In the genomic region with DNA sequence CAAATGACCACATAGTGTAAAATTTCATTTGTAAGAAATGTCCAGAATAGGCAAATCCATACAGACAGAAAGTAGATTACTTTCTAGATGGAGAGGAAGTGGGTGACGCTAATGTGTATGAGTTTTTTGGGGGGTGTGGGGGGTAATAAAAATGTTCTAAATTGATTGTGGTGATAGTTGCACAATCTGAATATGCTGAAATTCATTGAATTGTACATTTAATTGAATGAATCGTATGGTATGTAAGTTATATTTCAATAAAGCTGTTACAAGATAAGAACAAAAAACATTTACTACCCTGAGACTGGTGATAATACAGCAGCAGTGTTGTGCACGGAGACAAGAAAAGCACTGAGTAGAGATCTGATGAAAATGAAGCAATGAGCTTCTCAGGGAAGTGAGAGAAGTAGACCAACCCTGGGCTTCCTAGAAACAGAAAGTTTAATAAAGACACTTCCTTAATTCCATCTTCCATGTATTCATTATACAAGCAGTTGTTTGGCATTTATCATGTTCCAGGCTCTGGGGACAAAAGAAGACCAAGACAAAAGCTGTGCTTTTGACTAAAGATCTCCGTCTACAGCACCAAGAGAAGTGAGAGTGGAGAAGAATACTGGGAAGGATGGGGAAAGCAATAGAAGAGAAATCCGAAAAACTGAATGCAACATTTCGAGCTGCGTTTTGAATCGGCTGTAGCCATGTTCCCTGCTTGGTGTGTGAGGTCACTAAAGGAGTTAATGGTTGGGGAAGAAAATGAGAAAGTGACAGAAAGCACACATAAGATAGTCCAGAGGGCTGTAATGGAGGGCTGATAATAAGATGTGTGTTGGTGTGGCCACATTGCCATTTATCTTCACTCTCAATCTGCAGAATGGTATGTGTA, we compare ENCODE assay signal across 1 cellular context.
A peak's percentile ranks its signal among the peaks of the same experiment; 100 is the strongest.
TF ChIP-seq lines count a peak whose summit lies in the region.

No MANE protein-coding gene starts in this region.

TF ChIP-seq in K562, 482 proteins besides CTCF, POLR2A, EP300 and RAD21 (continued from another document and continues in another):
- TF ChIP-seq, protein P1, sequence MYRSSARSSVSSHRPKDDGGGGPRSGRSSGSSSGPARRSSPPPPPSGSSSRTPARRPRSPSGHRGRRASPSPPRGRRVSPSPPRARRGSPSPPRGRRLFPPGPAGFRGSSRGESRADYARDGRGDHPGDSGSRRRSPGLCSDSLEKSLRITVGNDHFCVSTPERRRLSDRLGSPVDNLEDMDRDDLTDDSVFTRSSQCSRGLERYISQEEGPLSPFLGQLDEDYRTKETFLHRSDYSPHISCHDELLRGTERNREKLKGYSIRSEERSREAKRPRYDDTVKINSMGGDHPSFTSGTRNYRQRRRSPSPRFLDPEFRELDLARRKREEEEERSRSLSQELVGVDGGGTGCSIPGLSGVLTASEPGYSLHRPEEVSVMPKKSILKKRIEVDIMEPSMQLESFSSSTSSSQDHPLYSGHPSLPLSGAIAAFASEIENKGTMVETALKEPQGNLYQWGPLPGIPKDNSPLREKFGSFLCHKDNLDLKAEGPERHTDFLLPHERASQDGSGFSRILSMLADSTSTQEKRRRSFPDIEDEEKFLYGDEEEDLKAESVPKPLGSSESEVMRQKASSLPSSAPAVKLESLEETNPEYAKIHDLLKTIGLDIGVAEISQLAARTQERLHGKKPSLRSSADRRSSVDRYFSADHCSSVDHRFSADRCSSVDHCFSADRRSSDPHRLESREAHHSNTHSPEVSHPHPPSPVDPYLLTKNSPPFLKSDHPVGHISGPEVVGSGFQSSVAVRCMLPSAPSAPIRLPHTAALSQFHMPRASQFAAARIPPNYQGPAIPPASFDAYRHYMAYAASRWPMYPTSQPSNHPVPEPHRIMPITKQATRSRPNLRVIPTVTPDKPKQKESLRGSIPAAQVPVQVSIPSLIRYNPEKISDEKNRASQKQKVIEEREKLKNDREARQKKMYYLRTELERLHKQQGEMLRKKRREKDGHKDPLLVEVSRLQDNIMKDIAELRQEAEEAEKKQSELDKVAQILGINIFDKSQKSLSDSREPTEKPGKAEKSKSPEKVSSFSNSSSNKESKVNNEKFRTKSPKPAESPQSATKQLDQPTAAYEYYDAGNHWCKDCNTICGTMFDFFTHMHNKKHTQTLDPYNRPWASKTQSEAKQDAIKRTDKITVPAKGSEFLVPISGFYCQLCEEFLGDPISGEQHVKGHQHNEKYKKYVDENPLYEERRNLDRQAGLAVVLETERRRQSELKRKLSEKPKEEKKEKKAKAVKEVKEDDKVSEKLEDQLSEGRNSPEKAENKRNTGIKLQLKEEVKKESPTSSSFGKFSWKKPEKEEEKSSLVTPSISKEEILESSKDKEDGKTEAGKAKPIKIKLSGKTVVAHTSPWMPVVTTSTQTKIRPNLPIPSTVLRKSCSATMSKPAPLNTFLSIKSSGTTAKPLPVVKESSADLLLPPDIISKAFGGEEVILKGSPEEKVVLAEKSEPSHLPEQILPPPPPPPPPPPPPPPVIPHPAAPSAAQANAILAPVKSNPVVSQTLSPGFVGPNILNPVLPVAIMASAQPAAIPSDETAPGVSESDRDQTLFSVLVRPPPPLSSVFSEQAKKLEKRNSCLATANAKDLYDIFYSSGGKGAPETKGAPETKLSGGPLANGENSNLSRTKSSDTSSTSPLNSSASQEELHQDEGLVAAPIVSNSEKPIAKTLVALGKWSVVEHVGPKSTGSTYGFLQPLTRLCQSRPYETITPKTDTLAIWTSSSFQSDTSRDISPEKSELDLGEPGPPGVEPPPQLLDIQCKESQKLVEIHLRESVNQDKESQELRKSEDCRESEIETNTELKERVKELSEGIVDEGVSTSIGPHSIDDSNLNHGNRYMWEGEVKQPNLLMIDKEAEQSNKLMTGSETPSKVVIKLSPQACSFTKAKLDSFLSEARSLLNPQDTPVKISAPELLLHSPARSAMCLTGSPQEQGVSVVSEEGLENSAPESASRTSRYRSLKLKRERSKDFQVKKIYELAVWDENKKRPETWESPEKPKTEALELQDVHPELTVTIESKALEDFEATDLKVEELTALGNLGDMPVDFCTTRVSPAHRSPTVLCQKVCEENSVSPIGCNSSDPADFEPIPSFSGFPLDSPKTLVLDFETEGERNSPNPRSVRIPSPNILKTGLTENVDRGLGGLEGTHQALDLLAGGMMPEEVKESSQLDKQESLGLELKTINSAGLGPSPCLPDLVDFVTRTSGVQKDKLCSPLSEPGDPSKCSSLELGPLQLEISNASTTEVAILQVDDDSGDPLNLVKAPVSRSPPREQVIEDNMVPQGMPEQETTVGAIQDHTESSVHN (IDR thresholded peaks at IDR 0.05; ENCODE audit: borderline replicate concordance in 1 of 2, low read depth in 1 of 2): 0 out of 4 replicates have a peak, but pooled peaks of 1 of the 2 experiments have one; percentile 1
- TF ChIP-seq STAT5A (IDR thresholded peaks at IDR 0.05; ENCODE audit: borderline replicate concordance, low read length) (peak; percentile 66; the same call in 1 of the 2 replicates), ETV1 (tag; conservative IDR thresholded peaks at IDR 0.05; ENCODE audit: low read depth) (0 out of 2 replicates have a peak, but pooled peaks have one; percentile 40), NCOA2 (IDR thresholded peaks at IDR 0.05; ENCODE audit: partially characterized antibody in 2 of 2) (peak in 1 of 2 experiments; percentile 17), CC2D1A (IDR thresholded peaks at IDR 0.05) (peak; percentile 14; the same call in 1 of the 2 replicates), WHSC1 (IDR thresholded peaks at IDR 0.05; ENCODE audit: low read length) (no peak), DPF2 (IDR thresholded peaks at IDR 0.05) (peak; percentile 96), POLR2AphosphoS5 (IDR thresholded peaks at IDR 0.05; ENCODE audit: control insufficient read depth, insufficient read depth, low read depth, low read length) (peak; percentile 77; the same call in 1 of the 2 replicates), MXI1 (IDR thresholded peaks at IDR 0.05; ENCODE audit: low read depth, low read length) (no peak), YY1 (IDR thresholded peaks at IDR 0.05; ENCODE audit: borderline replicate concordance in 1 of 3, control insufficient read depth in 1 of 3, extremely low read depth in 1 of 3, insufficient read depth in 3 of 3, insufficient read length in 1 of 3, insufficient replicate concordance in 2 of 3, low read depth in 1 of 3, low read length in 2 of 3) (peak in 1 of 3 experiments; percentile 66), ZKSCAN8 (CRISPR knock-in tag; IDR thresholded peaks at IDR 0.05) (peak; percentile 33; the same call in 1 of the 2 replicates), ZNF274 (IDR thresholded peaks at IDR 0.05; ENCODE audit: borderline replicate concordance, low read depth, low read length) (no peak), GATA2 (CRISPR knock-in tag; IDR thresholded peaks at IDR 0.05) (peak; percentile 58; the same call in 1 of the 2 replicates), MCM7 (IDR thresholded peaks at IDR 0.05) (no peak), SIN3B (IDR thresholded peaks at IDR 0.05; ENCODE audit: low read depth) (no peak), FOXK2 (conservative IDR thresholded peaks at IDR 0.05 in 1 of 2, IDR thresholded peaks at IDR 0.05 in 1 of 2; ENCODE audit: low read depth in 2 of 2) (peak in 1 of 2 experiments; percentile 90; a peak in 2 of 4 replicates), TCF3 (CRISPR knock-in tag; IDR thresholded peaks at IDR 0.05) (peak; percentile 78), RFX5 (IDR thresholded peaks at IDR 0.05; ENCODE audit: low read depth, low read length) (no peak), ZNF589 (CRISPR knock-in tag; IDR thresholded peaks at IDR 0.05; ENCODE audit: low read depth) (peak; percentile 64; the same call in 1 of the 2 replicates), ETV6 (IDR thresholded peaks at IDR 0.05; ENCODE audit: borderline replicate concordance in 1 of 2, low read depth in 2 of 2, low read length in 1 of 2) (no peak; a peak in 1 of 4 replicates), ETV6 (CRISPR knock-in tag; IDR thresholded peaks at IDR 0.05; ENCODE audit: borderline replicate concordance) (no peak), MTA1 (IDR thresholded peaks at IDR 0.05; ENCODE audit: borderline replicate concordance) (peak; percentile 53; the same call in 1 of the 2 replicates), TEAD4 (IDR thresholded peaks at IDR 0.05; ENCODE audit: low read length) (peak; percentile 97), TEAD4 (CRISPR knock-in tag; IDR thresholded peaks at IDR 0.05; ENCODE audit: borderline replicate concordance) (no peak), PML (IDR thresholded peaks at IDR 0.05; ENCODE audit: low read length) (peak; percentile 71), EP400 (IDR thresholded peaks at IDR 0.05) (peak; percentile 53; the same call in 1 of the 2 replicates)
- TF ChIP-seq, protein P2, sequence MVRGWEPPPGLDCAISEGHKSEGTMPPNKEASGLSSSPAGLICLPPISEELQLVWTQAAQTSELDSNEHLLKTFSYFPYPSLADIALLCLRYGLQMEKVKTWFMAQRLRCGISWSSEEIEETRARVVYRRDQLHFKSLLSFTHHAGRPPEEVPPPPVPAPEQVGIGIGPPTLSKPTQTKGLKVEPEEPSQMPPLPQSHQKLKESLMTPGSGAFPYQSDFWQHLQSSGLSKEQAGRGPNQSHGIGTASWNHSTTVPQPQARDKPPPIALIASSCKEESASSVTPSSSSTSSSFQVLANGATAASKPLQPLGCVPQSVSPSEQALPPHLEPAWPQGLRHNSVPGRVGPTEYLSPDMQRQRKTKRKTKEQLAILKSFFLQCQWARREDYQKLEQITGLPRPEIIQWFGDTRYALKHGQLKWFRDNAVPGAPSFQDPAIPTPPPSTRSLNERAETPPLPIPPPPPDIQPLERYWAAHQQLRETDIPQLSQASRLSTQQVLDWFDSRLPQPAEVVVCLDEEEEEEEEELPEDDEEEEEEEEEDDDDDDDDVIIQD (CRISPR knock-in tag; IDR thresholded peaks at IDR 0.05): no peak
- TF ChIP-seq, protein P3, sequence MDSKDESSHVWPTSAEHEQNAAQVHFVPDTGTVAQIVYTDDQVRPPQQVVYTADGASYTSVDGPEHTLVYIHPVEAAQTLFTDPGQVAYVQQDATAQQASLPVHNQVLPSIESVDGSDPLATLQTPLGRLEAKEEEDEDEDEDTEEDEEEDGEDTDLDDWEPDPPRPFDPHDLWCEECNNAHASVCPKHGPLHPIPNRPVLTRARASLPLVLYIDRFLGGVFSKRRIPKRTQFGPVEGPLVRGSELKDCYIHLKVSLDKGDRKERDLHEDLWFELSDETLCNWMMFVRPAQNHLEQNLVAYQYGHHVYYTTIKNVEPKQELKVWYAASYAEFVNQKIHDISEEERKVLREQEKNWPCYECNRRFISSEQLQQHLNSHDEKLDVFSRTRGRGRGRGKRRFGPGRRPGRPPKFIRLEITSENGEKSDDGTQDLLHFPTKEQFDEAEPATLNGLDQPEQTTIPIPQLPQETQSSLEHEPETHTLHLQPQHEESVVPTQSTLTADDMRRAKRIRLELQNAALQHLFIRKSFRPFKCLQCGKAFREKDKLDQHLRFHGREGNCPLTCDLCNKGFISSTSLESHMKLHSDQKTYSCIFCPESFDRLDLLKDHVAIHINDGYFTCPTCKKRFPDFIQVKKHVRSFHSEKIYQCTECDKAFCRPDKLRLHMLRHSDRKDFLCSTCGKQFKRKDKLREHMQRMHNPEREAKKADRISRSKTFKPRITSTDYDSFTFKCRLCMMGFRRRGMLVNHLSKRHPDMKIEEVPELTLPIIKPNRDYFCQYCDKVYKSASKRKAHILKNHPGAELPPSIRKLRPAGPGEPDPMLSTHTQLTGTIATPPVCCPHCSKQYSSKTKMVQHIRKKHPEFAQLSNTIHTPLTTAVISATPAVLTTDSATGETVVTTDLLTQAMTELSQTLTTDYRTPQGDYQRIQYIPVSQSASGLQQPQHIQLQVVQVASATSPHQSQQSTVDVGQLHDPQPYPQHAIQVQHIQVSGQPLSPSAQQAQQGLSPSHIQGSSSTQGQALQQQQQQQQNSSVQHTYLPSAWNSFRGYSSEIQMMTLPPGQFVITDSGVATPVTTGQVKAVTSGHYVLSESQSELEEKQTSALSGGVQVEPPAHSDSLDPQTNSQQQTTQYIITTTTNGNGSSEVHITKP (IDR thresholded peaks at IDR 0.05; ENCODE audit: partially characterized antibody): peak; percentile 98
- TF ChIP-seq, protein P4, sequence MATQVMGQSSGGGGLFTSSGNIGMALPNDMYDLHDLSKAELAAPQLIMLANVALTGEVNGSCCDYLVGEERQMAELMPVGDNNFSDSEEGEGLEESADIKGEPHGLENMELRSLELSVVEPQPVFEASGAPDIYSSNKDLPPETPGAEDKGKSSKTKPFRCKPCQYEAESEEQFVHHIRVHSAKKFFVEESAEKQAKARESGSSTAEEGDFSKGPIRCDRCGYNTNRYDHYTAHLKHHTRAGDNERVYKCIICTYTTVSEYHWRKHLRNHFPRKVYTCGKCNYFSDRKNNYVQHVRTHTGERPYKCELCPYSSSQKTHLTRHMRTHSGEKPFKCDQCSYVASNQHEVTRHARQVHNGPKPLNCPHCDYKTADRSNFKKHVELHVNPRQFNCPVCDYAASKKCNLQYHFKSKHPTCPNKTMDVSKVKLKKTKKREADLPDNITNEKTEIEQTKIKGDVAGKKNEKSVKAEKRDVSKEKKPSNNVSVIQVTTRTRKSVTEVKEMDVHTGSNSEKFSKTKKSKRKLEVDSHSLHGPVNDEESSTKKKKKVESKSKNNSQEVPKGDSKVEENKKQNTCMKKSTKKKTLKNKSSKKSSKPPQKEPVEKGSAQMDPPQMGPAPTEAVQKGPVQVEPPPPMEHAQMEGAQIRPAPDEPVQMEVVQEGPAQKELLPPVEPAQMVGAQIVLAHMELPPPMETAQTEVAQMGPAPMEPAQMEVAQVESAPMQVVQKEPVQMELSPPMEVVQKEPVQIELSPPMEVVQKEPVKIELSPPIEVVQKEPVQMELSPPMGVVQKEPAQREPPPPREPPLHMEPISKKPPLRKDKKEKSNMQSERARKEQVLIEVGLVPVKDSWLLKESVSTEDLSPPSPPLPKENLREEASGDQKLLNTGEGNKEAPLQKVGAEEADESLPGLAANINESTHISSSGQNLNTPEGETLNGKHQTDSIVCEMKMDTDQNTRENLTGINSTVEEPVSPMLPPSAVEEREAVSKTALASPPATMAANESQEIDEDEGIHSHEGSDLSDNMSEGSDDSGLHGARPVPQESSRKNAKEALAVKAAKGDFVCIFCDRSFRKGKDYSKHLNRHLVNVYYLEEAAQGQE (CRISPR knock-in tag; IDR thresholded peaks at IDR 0.05; ENCODE audit: low read depth): no peak
- TF ChIP-seq, protein P5, sequence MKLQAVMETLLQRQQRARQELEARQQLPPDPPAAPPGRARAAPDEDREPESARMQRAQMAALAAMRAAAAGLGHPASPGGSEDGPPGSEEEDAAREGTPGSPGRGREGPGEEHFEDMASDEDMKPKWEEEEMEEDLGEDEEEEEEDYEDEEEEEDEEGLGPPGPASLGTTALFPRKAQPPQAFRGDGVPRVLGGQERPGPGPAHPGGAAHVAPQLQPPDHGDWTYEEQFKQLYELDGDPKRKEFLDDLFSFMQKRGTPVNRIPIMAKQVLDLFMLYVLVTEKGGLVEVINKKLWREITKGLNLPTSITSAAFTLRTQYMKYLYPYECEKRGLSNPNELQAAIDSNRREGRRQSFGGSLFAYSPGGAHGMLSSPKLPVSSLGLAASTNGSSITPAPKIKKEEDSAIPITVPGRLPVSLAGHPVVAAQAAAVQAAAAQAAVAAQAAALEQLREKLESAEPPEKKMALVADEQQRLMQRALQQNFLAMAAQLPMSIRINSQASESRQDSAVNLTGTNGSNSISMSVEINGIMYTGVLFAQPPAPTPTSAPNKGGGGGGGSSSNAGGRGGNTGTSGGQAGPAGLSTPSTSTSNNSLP (IDR thresholded peaks at IDR 0.05; ENCODE audit: borderline replicate concordance, low read depth, low read length): peak; percentile 70; the same call in 1 of the 2 replicates
- TF ChIP-seq, protein P6, sequence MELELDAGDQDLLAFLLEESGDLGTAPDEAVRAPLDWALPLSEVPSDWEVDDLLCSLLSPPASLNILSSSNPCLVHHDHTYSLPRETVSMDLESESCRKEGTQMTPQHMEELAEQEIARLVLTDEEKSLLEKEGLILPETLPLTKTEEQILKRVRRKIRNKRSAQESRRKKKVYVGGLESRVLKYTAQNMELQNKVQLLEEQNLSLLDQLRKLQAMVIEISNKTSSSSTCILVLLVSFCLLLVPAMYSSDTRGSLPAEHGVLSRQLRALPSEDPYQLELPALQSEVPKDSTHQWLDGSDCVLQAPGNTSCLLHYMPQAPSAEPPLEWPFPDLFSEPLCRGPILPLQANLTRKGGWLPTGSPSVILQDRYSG (tag; conservative IDR thresholded peaks at IDR 0.05; ENCODE audit: low read depth): no peak
